Comparison of ENCODE assay signal across 8 cellular contexts in genomic region chr17:75854111-75854748, GRCh38. TPM values are rescaled to one million over a fixed set of nuclear protein-coding genes. Genes with fewer than 3 reads are reported as not detected.
DNase-seq lines count a peak whose midpoint lies in the region; ATAC-seq and TF ChIP-seq lines count a peak whose summit lies in the region.

No MANE protein-coding gene starts in this region.

- peaks cover 3% of the 10 kb centered on the region; the same call in 1 of the 2 replicates for H4K20me1 ChIP-seq in OCI-LY3 (ENCODE audit: insufficient read depth, low read length)

- H2AFZ ChIP-seq in OCI-LY3 (ENCODE audit: low read depth, low read length): no peak overlapping the region

- peaks cover 22% of the 10 kb centered on the region for H3K36me3 Mint-ChIP-seq in CD8-positive, alpha-beta T cell

- peaks cover 20% of the 10 kb centered on the region for H3K36me3 ChIP-seq in CD8-positive, alpha-beta T cell (ENCODE audit: insufficient read depth, low read length)
- peaks cover 17% of the 10 kb centered on the region for H3K36me3 ChIP-seq in OCI-LY3 (replicated peaks; ENCODE audit: low read depth, low read length)

- CTCF ChIA-PET in CD8-positive, alpha-beta T cell (lab: Charles Lee): interaction anchor here (1.0 to 4.1 kb wide), 9 partner anchors 8 to 71 kb away, joined by 3 to 39 read pairs (median 6); partner anchors contain the start of gene UNC13D
- CTCF ChIA-PET in GM10248 (lab: Yijun Ruan, JAX): interaction anchor here (0.9 to 10.4 kb wide), 11 partner anchors 8 to 266 kb away, joined by 3 to 89 read pairs (median 4); partner anchors contain the start of genes GALK1 and TRIM47

- no peak overlapping the region for H3K27ac Mint-ChIP-seq in CD8-positive, alpha-beta T cell

- DNase-seq in CD8-positive, alpha-beta T cell: no peak
- peak; percentile 62 for DNase-seq in fibroblast of gingiva (ENCODE audit: low read depth)
- DNase-seq in omental fat pad (ENCODE audit: low spot score): no peak
- DNase-seq in GM10248 (ENCODE audit: extremely low spot score): no peak

- H3K27me3 ChIP-seq in CD8-positive, alpha-beta T cell (ENCODE audit: insufficient read depth, low read length): no peaks in the 10 kb centered on the region
- no peaks in the 10 kb centered on the region for H3K27me3 ChIP-seq in OCI-LY3 (ENCODE audit: low read depth, low read length)

- H3K9me3 ChIP-seq in CD8-positive, alpha-beta T cell (ENCODE audit: low read length): no peaks in the 10 kb centered on the region
- no peaks in the 10 kb centered on the region for H3K9me3 ChIP-seq in OCI-LY3 (ENCODE audit: insufficient read depth, low read length)

- H3K27me3 Mint-ChIP-seq in CD8-positive, alpha-beta T cell (ENCODE audit: low read depth): no peaks in the 10 kb centered on the region

- peaks cover 22% of the 10 kb centered on the region for H3K79me2 ChIP-seq in OCI-LY3 (ENCODE audit: low read length)

- ATAC-seq in CD8-positive, alpha-beta T cell: no peak
- peak; percentile 32 for ATAC-seq in omental fat pad (ENCODE audit: low FRiP score)
- ATAC-seq in HG03378 (IDR thresholded peaks at IDR 0.05; ENCODE audit: unreplicated experiment): no peak
- no peak for ATAC-seq in HG03469 (IDR thresholded peaks at IDR 0.05; ENCODE audit: unreplicated experiment)
- ATAC-seq in esophagus mucosa: no peak

- intact Hi-C loops in CD8-positive, alpha-beta T cell (cut with DNase I, micrococcal nuclease): loop anchor here (2.0 kb wide), 2 partner anchors 21 to 87 kb away; partner anchors contain the start of gene FBF1 (in 1 of the 2)

- POLR2A ChIA-PET in CD8-positive, alpha-beta T cell (lab: Charles Lee): interaction anchor here (0.6 to 3.8 kb wide), 18 partner anchors 10 to 183 kb away, joined by 3 to 67 read pairs (median 19); partner anchors contain the start of genes FBF1, GALK1, MRPL38 and TRIM47
- POLR2A ChIA-PET in GM10248 (lab: Yijun Ruan, JAX): interaction anchor here (0.7 to 2.7 kb wide), 3 partner anchors 9 to 75 kb away, joined by 5 to 22 read pairs (median 18); a partner anchor contains a TSS

- H3K4me1 Mint-ChIP-seq in CD8-positive, alpha-beta T cell (ENCODE audit: low read depth): peaks cover 29% of the 10 kb centered on the region

- H3K4me3 ChIP-seq in CD8-positive, alpha-beta T cell (ENCODE audit: low read depth, low read length): peak overlapping the region; percentile 83
- H3K4me3 ChIP-seq in OCI-LY3 (ENCODE audit: low read length): peak overlapping the region; percentile 94

- no peaks in the 10 kb centered on the region for H3K9me3 Mint-ChIP-seq in CD8-positive, alpha-beta T cell

- H3K4me3 Mint-ChIP-seq in CD8-positive, alpha-beta T cell: no peak overlapping the region

- H3K27ac ChIP-seq in CD8-positive, alpha-beta T cell (ENCODE audit: low read depth, low read length): peak overlapping the region; percentile 84
- H3K27ac ChIP-seq in OCI-LY3 (ENCODE audit: low read length): no peak overlapping the region

- peak overlapping the region; percentile 95 for H3K4me2 ChIP-seq in OCI-LY3 (ENCODE audit: low read length)

- peak overlapping the region; percentile 81 for H3K9ac ChIP-seq in OCI-LY3 (ENCODE audit: low read length)

- H3K4me1 ChIP-seq in CD8-positive, alpha-beta T cell (ENCODE audit: insufficient read depth, low read length): peaks cover 19% of the 10 kb centered on the region
- H3K4me1 ChIP-seq in OCI-LY3 (ENCODE audit: low read length): peaks cover 25% of the 10 kb centered on the region

- no peak for TF ChIP-seq CTCF in CD8-positive, alpha-beta T cell (IDR thresholded peaks at IDR 0.05)
- no peak for TF ChIP-seq CTCF in OCI-LY3 (IDR thresholded peaks at IDR 0.05; ENCODE audit: low read depth, low read length)
- TF ChIP-seq CTCF in omental fat pad (IDR thresholded peaks at IDR 0.05): no peak
- TF ChIP-seq CTCF in GM10248 (IDR thresholded peaks at IDR 0.05; ENCODE audit: control extremely low read depth, extremely low read depth, low read depth, missing control alignments): no peak

RNA-seq across cellular contexts. Expression of gene WBP2, which starts 0.9 kb away (rescaled TPM):
- 10 to 100 TPM; 69.1 to 80.2 TPM for total RNA-seq in CD8-positive, alpha-beta T cell
- total RNA-seq in omental fat pad: 10 to 100 TPM; 43.1 to 72.3 (median 50.2) TPM
- total RNA-seq in esophagus mucosa: 57.5 TPM

RNA-seq across cellular contexts. Expression of gene UNC13D, which starts 10.0 kb away (rescaled TPM):
- 100 to 1,000 TPM; 123 to 124 TPM for total RNA-seq in CD8-positive, alpha-beta T cell
- 10 to 100 TPM in 2 of 4 donors, 1 to 10 TPM in 2; 3.2 to 27.1 (median 8.2) TPM for total RNA-seq in omental fat pad
- 26.0 TPM for total RNA-seq in esophagus mucosa

RNA-seq across cellular contexts. Expression of gene TRIM47, which starts 24.2 kb away (rescaled TPM):
- 1 to 10 TPM; 1.6 to 1.7 TPM for total RNA-seq in CD8-positive, alpha-beta T cell
- total RNA-seq in omental fat pad (10 to 100 TPM; 18.5 to 53.8 (median 29.6) TPM), esophagus mucosa (23.4 TPM)

RNA-seq across cellular contexts. Expression of gene TRIM65, which starts 42.5 kb away (rescaled TPM):
- 10 to 100 TPM; 13.6 to 15.1 TPM for total RNA-seq in CD8-positive, alpha-beta T cell
- 10 to 100 TPM; 10.0 to 37.4 (median 16.2) TPM for total RNA-seq in omental fat pad
- total RNA-seq in esophagus mucosa: 10.6 TPM

RNA-seq across cellular contexts. Expression of gene MRPL38, which starts 50.5 kb away (rescaled TPM):
- 100 to 1,000 TPM; 171 to 181 TPM for total RNA-seq in CD8-positive, alpha-beta T cell
- total RNA-seq in omental fat pad (10 to 100 TPM; 24.9 to 46.0 (median 35.6) TPM), esophagus mucosa (81.8 TPM)
